8 cellular contexts compared by ENCODE assay signal in genomic region chr6:13397359-13398080, GRCh38.
DNase-seq lines count a peak whose midpoint lies in the region; ATAC-seq and TF ChIP-seq lines count a peak whose summit lies in the region.

No MANE protein-coding gene starts in this region.

- no peak overlapping the region for H3K27ac Mint-ChIP-seq in neural progenitor cell

- BruUV-seq in A673 (replicated peaks; lab: Mats Ljungman, UMichigan) = no TSS peak

- peaks cover 2% of the 10 kb centered on the region for H3K27me3 Mint-ChIP-seq in neural progenitor cell (ENCODE audit: insufficient read depth, low read depth)

- H3K36me3 ChIP-seq in A673 (ENCODE audit: insufficient read depth, low read length, poor library complexity, severe bottlenecking) (no peaks in the 10 kb centered on the region), neural progenitor cell (no peaks in the 10 kb centered on the region), tibial nerve (no peaks in the 10 kb centered on the region)

- no peak for TF ChIP-seq POLR2A in tibial nerve (IDR thresholded peaks at IDR 0.05)

- intact Hi-C loops in right cardiac atrium (cut with DNase I) (no loop called here), A673 (cut with micrococcal nuclease; ENCODE audit: unreplicated experiment) (no loop called here)

- H3K4me1 Mint-ChIP-seq in neural progenitor cell = peaks cover 21% of the 10 kb centered on the region

- no peak overlapping the region for H3K9ac ChIP-seq in neural progenitor cell

- no peaks in the 10 kb centered on the region for H3K9me3 ChIP-seq in right cardiac atrium (ENCODE audit: control insufficient read depth, low read length)
- no peaks in the 10 kb centered on the region for H3K9me3 ChIP-seq in A673 (ENCODE audit: low read depth, low read length, poor library complexity, severe bottlenecking)
- no peaks in the 10 kb centered on the region for H3K9me3 ChIP-seq in neural progenitor cell (ENCODE audit: low read depth)
- H3K9me3 ChIP-seq in tibial nerve = no peaks in the 10 kb centered on the region

- H2AFZ ChIP-seq in neural progenitor cell (replicated peaks) = no peak overlapping the region

- H3K9me3 Mint-ChIP-seq in neural progenitor cell = no peaks in the 10 kb centered on the region

- no peak; the same call in 1 of the 2 replicates for TF ChIP-seq CTCF in A673 (conservative IDR thresholded peaks at IDR 0.05; ENCODE audit: low read depth, low read length)
- no peak for TF ChIP-seq CTCF in neural progenitor cell (IDR thresholded peaks at IDR 0.05)
- TF ChIP-seq CTCF in tibial nerve (IDR thresholded peaks at IDR 0.05) = no peak

- WGBS in right cardiac atrium = 58% methylated on average over 9 of the region's 9 CpGs
- 62 to 66% methylated on average over 9 of the region's 9 CpGs for WGBS in tibial nerve, 2 donors

- POLR2A ChIA-PET in A673 (lab: Charles Lee; ENCODE audit: low non-redundant PET) = no interaction called here

- H3K4me1 ChIP-seq in right cardiac atrium (ENCODE audit: control insufficient read depth, insufficient read depth, low read length) (peaks cover 17% of the 10 kb centered on the region), A673 (ENCODE audit: insufficient read depth, low read length, poor library complexity, severe bottlenecking) (peaks cover 16% of the 10 kb centered on the region), neural progenitor cell (peaks cover 10% of the 10 kb centered on the region), tibial nerve (peaks cover 0 to 32% (median 12%) of the 10 kb centered on the region in 4 donors)

- no peaks in the 10 kb centered on the region for H4K20me1 ChIP-seq in neural progenitor cell (ENCODE audit: low read depth)

- H3K27ac ChIP-seq in right cardiac atrium (ENCODE audit: low read length) (peak overlapping the region; percentile 63), A673 (ENCODE audit: low read depth, low read length, poor library complexity, severe bottlenecking) (no peak overlapping the region), neural progenitor cell (no peak overlapping the region), tibial nerve (no peak overlapping the region)

- H3K4me3 ChIP-seq in right cardiac atrium (ENCODE audit: low read length) (no peak overlapping the region), A673 (ENCODE audit: low read depth, low read length, poor library complexity, severe bottlenecking) (no peak overlapping the region), neural progenitor cell (no peak overlapping the region), tibial nerve (no peak overlapping the region)

- CTCF ChIA-PET in A673 (lab: Charles Lee) = no interaction called here

- peak; percentile 69 for ATAC-seq in GM18873 (IDR thresholded peaks at IDR 0.05; ENCODE audit: low FRiP score, unreplicated experiment)
- ATAC-seq in HG02763 (IDR thresholded peaks at IDR 0.05; ENCODE audit: unreplicated experiment) = peak; percentile 73
- ATAC-seq in right cardiac atrium = peak in 1 of 2 donors; percentile 9

- TF ChIP-seq EP300 in tibial nerve (IDR thresholded peaks at IDR 0.05) = no peak

- no peaks in the 10 kb centered on the region for H3K36me3 Mint-ChIP-seq in neural progenitor cell

- peak; percentile 82 for DNase-seq in NCI-H526 treated with DMSO at 0.1 percent for 48 hours (lab: John Stamatoyannopoulos, UW)
- no peak for DNase-seq in right cardiac atrium
- DNase-seq in NCI-H345 treated with DMSO at 0.1 percent for 48 hours (lab: John Stamatoyannopoulos, UW; ENCODE audit: unreplicated experiment) = no peak
- DNase-seq in A673 (ENCODE audit: low spot score) = no peak
- DNase-seq in neural progenitor cell (ENCODE audit: low spot score) = no peak
- DNase-seq in tibial nerve (ENCODE audit: low spot score in 2 of 2) = no peak

- H3K4me2 ChIP-seq in neural progenitor cell = no peak overlapping the region

- H3K79me2 ChIP-seq in neural progenitor cell (ENCODE audit: low read depth) = no peaks in the 10 kb centered on the region

- no peaks in the 10 kb centered on the region for H3F3A ChIP-seq in neural progenitor cell (ENCODE audit: low read depth)

- no peak overlapping the region for H3K4me3 Mint-ChIP-seq in neural progenitor cell

- H3K27me3 ChIP-seq in right cardiac atrium (ENCODE audit: control insufficient read depth, insufficient read depth) (no peaks in the 10 kb centered on the region), A673 (replicated peaks; ENCODE audit: insufficient read depth, low read depth, low read length, poor library complexity) (no peaks in the 10 kb centered on the region), neural progenitor cell (no peaks in the 10 kb centered on the region), tibial nerve (no peaks in the 10 kb centered on the region)
